In genomic region chr21:42063206-42063577, GRCh38 we compare ENCODE assay signal across 10 cellular contexts. TPM values are rescaled to one million over a fixed set of nuclear protein-coding genes. Genes with fewer than 3 reads are reported as not detected.
DNase-seq lines count a peak whose midpoint lies in the region; ATAC-seq and TF ChIP-seq lines count a peak whose summit lies in the region.
"Had no signal": no experiment of that assay in that cellular context is flagged by ENCODE, and none has a peak within 500 bp of the region (broad histone marks: within the 10 kb centered on the region; RNA-seq: fewer than 3 reads in every experiment).

No MANE protein-coding gene starts in this region.

- no peaks in the 10 kb centered on the region for H3K27me3 Mint-ChIP-seq in activated T-helper 2 cell treated with anti-CD3 and anti-CD28 coated beads, Interferon-gamma antibody, Interleukin-2, Interleukin-4, amounts not matched to agents 10 μg/mL and 5 μg/mL and 100 μg/mL, durations not matched to agents 14 hours and 24 hours and 36 hours (ENCODE audit: low read depth)
- H3K27me3 Mint-ChIP-seq in osteocyte (ENCODE audit: unreplicated experiment): no peaks in the 10 kb centered on the region

- ATAC-seq in stimulated activated effector memory CD8-positive, alpha-beta T cell treated with anti-CD3 and anti-CD28 coated beads, Interleukin-12 subunit alpha, Interleukin-12 subunit beta, amount 100 ng/mL, for 72 hours: no peak
- ATAC-seq: HCT116 had no signal

- H3K4me1 Mint-ChIP-seq in activated T-helper 2 cell treated with anti-CD3 and anti-CD28 coated beads, Interferon-gamma antibody, Interleukin-2, Interleukin-4, amounts not matched to agents 10 μg/mL and 5 μg/mL and 100 μg/mL, durations not matched to agents 14 hours and 24 hours and 36 hours (ENCODE audit: low read depth): peaks cover 35% of the 10 kb centered on the region
- H3K4me1 Mint-ChIP-seq in stimulated activated effector memory CD8-positive, alpha-beta T cell treated with anti-CD3 and anti-CD28 coated beads, Interleukin-12 subunit alpha, Interleukin-12 subunit beta, amount 100 ng/mL, for 72 hours: peaks cover 38% of the 10 kb centered on the region
- H3K4me1 Mint-ChIP-seq in osteocyte (ENCODE audit: unreplicated experiment): peaks cover 9% of the 10 kb centered on the region

- H3K9me3 Mint-ChIP-seq in activated T-helper 2 cell treated with anti-CD3 and anti-CD28 coated beads, Interferon-gamma antibody, Interleukin-2, Interleukin-4, amounts not matched to agents 10 μg/mL and 5 μg/mL and 100 μg/mL, durations not matched to agents 14 hours and 24 hours and 36 hours: no peaks in the 10 kb centered on the region
- no peaks in the 10 kb centered on the region for H3K9me3 Mint-ChIP-seq in stimulated activated effector memory CD8-positive, alpha-beta T cell treated with anti-CD3 and anti-CD28 coated beads, Interleukin-12 subunit alpha, Interleukin-12 subunit beta, amount 100 ng/mL, for 72 hours
- no peaks in the 10 kb centered on the region for H3K9me3 Mint-ChIP-seq in osteocyte (ENCODE audit: unreplicated experiment)

- no peak for TF ChIP-seq CTCF in osteocyte (IDR thresholded peaks at IDR 0.05)

- H3K4me3 Mint-ChIP-seq in activated T-helper 2 cell treated with anti-CD3 and anti-CD28 coated beads, Interferon-gamma antibody, Interleukin-2, Interleukin-4, amounts not matched to agents 10 μg/mL and 5 μg/mL and 100 μg/mL, durations not matched to agents 14 hours and 24 hours and 36 hours (ENCODE audit: low read depth): peak overlapping the region; percentile 70
- peak overlapping the region; percentile 68 for H3K4me3 Mint-ChIP-seq in stimulated activated effector memory CD8-positive, alpha-beta T cell treated with anti-CD3 and anti-CD28 coated beads, Interleukin-12 subunit alpha, Interleukin-12 subunit beta, amount 100 ng/mL, for 72 hours
- no peak overlapping the region for H3K4me3 Mint-ChIP-seq in osteocyte (ENCODE audit: unreplicated experiment)

- intact Hi-C loops in activated T-helper 2 cell treated with anti-CD3 and anti-CD28 coated beads, Interferon-gamma antibody, Interleukin-2, Interleukin-4, amounts not matched to agents 10 μg/mL and 5 μg/mL and 100 μg/mL, durations not matched to agents 14 hours and 24 hours and 36 hours (cut with micrococcal nuclease): loop anchor here (1.0 to 5.0 kb wide), 3 partner anchors 44 to 162 kb away; partner anchors contain the start of gene ZBTB21

- DNase-seq in SIG-M5 treated with dmso at 0.1 percent for 504 hours (lab: John Stamatoyannopoulos, UW; ENCODE audit: unreplicated experiment) (peak; percentile 14), SIG-M5 (lab: John Stamatoyannopoulos, UW) (no peak), NCI-H2029 (lab: John Stamatoyannopoulos, UW) (peak; percentile 53), osteocyte (ENCODE audit: extremely low spot score, unreplicated experiment) (no peak), GDM1 (lab: John Stamatoyannopoulos, UW) (no peak)
- no peak for DNase-seq in activated T-helper 2 cell treated with anti-CD3 and anti-CD28 coated beads, Interferon-gamma antibody, Interleukin-2, Interleukin-4, amounts not matched to agents 10 μg/mL and 5 μg/mL and 100 μg/mL, durations not matched to agents 14 hours and 24 hours and 36 hours (ENCODE audit: low spot score)
- peak in 1 of 2 donors; percentile 7 for DNase-seq in stimulated activated effector memory CD8-positive, alpha-beta T cell treated with anti-CD3 and anti-CD28 coated beads, Interleukin-12 subunit alpha, Interleukin-12 subunit beta, amount 100 ng/mL, for 72 hours (ENCODE audit: low spot score in 2 of 2)
- no peak for DNase-seq in stimulated activated CD4-positive, alpha-beta T cell treated with anti-CD3 and anti-CD28 coated beads, Interleukin-1b, Interleukin-23, amount 100 ng/mL, for 48 hours

- no peaks in the 10 kb centered on the region for H3K36me3 Mint-ChIP-seq in activated T-helper 2 cell treated with anti-CD3 and anti-CD28 coated beads, Interferon-gamma antibody, Interleukin-2, Interleukin-4, amounts not matched to agents 10 μg/mL and 5 μg/mL and 100 μg/mL, durations not matched to agents 14 hours and 24 hours and 36 hours (ENCODE audit: low read depth)
- no peaks in the 10 kb centered on the region for H3K36me3 Mint-ChIP-seq in stimulated activated effector memory CD8-positive, alpha-beta T cell treated with anti-CD3 and anti-CD28 coated beads, Interleukin-12 subunit alpha, Interleukin-12 subunit beta, amount 100 ng/mL, for 72 hours
- no peaks in the 10 kb centered on the region for H3K36me3 Mint-ChIP-seq in osteocyte (ENCODE audit: unreplicated experiment)

- H3K27ac Mint-ChIP-seq in activated T-helper 2 cell treated with anti-CD3 and anti-CD28 coated beads, Interferon-gamma antibody, Interleukin-2, Interleukin-4, amounts not matched to agents 10 μg/mL and 5 μg/mL and 100 μg/mL, durations not matched to agents 14 hours and 24 hours and 36 hours: peak overlapping the region; percentile 79
- peak overlapping the region; percentile 64 for H3K27ac Mint-ChIP-seq in stimulated activated effector memory CD8-positive, alpha-beta T cell treated with anti-CD3 and anti-CD28 coated beads, Interleukin-12 subunit alpha, Interleukin-12 subunit beta, amount 100 ng/mL, for 72 hours
- no peak overlapping the region for H3K27ac Mint-ChIP-seq in osteocyte (ENCODE audit: unreplicated experiment)

RNA-seq across cellular contexts. Expression of gene UMODL1, which starts 7.9 kb away (rescaled TPM):
- not detected in 2 replicates for total RNA-seq in activated T-helper 2 cell treated with anti-CD3 and anti-CD28 coated beads, Interferon-gamma antibody, Interleukin-2, Interleukin-4, amounts not matched to agents 10 μg/mL and 5 μg/mL and 100 μg/mL, durations not matched to agents 14 hours and 24 hours and 36 hours
- 0.68 TPM in 1 of 2 replicates, not detected in the other for total RNA-seq in osteocyte
- total RNA-seq: mucosa of gallbladder had no signal

RNA-seq across cellular contexts. Expression of gene ZBTB21, which starts 53.0 kb away (rescaled TPM):
- total RNA-seq in activated T-helper 2 cell treated with anti-CD3 and anti-CD28 coated beads, Interferon-gamma antibody, Interleukin-2, Interleukin-4, amounts not matched to agents 10 μg/mL and 5 μg/mL and 100 μg/mL, durations not matched to agents 14 hours and 24 hours and 36 hours: 24.5 and 25.7 TPM in 2 replicates
- total RNA-seq in osteocyte: 20.3 and 20.9 TPM in 2 replicates

Comparison
In these comparisons a context has a peak if more than half of its experiments do, and no peak if none do; other contexts are left out.
1. DNase-seq: peak in SIG-M5 treated with dmso at 0.1 percent for 504 hours (single experiment) and NCI-H2029 (single experiment); none in SIG-M5 (single experiment), activated T-helper 2 cell treated with anti-CD3 and anti-CD28 coated beads, Interferon-gamma antibody, Interleukin-2, Interleukin-4, amounts not matched to agents 10 μg/mL and 5 μg/mL and 100 μg/mL, durations not matched to agents 14 hours and 24 hours and 36 hours (single experiment), osteocyte (single experiment), stimulated activated CD4-positive, alpha-beta T cell treated with anti-CD3 and anti-CD28 coated beads, Interleukin-1b, Interleukin-23, amount 100 ng/mL, for 48 hours (single experiment) and GDM1 (single experiment).